In genomic region chr11:129979046-129979605, GRCh38 we compare ENCODE assay signal across 1 cellular context.
TF ChIP-seq lines count a peak whose summit lies in the region.

No MANE protein-coding gene starts in this region.

TF ChIP-seq in K562, 482 proteins besides CTCF, POLR2A, EP300 and RAD21:
- TF ChIP-seq FOXJ2 (tag; IDR thresholded peaks at IDR 0.05) (no peak), KDM1A (IDR thresholded peaks at IDR 0.05) (no peak), SRF (CRISPR knock-in tag; IDR thresholded peaks at IDR 0.05) (no peak), MYNN (IDR thresholded peaks at IDR 0.05) (no peak), MYNN (CRISPR knock-in tag; IDR thresholded peaks at IDR 0.05) (no peak), ZBTB8A (IDR thresholded peaks at IDR 0.05; ENCODE audit: partially characterized antibody) (no peak), CTBP1 (IDR thresholded peaks at IDR 0.05; ENCODE audit: borderline replicate concordance) (no peak), SMAD1 (IDR thresholded peaks at IDR 0.05; ENCODE audit: low read depth, low read length, partially characterized antibody) (no peak), TARDBP (IDR thresholded peaks at IDR 0.05) (no peak), GTF2F1 (IDR thresholded peaks at IDR 0.05; ENCODE audit: low read depth, low read length) (no peak), ZNF778 (CRISPR knock-in tag; IDR thresholded peaks at IDR 0.05) (no peak), BCL6 (CRISPR knock-in tag; IDR thresholded peaks at IDR 0.05) (no peak), FIP1L1 (IDR thresholded peaks at IDR 0.05; ENCODE audit: low read depth, low read length, poor library complexity, severe bottlenecking) (no peak), RCOR1 (IDR thresholded peaks at IDR 0.05; ENCODE audit: borderline replicate concordance in 1 of 2, low read depth in 2 of 2, low read length in 2 of 2) (no peak), ETS1 (conservative IDR thresholded peaks at IDR 0.05; ENCODE audit: control insufficient read depth, low read depth, low read length) (no peak), HMGXB4 (CRISPR knock-in tag; IDR thresholded peaks at IDR 0.05) (no peak), POLR2G (IDR thresholded peaks at IDR 0.05; ENCODE audit: low read depth, low read length) (no peak), U2AF1 (optimal IDR thresholded peaks at IDR 0.05; ENCODE audit: low read depth, low read length) (no peak), KLF16 (IDR thresholded peaks at IDR 0.05) (no peak), SMARCC2 (IDR thresholded peaks at IDR 0.05; ENCODE audit: low read depth) (no peak)
- TF ChIP-seq, protein P1, sequence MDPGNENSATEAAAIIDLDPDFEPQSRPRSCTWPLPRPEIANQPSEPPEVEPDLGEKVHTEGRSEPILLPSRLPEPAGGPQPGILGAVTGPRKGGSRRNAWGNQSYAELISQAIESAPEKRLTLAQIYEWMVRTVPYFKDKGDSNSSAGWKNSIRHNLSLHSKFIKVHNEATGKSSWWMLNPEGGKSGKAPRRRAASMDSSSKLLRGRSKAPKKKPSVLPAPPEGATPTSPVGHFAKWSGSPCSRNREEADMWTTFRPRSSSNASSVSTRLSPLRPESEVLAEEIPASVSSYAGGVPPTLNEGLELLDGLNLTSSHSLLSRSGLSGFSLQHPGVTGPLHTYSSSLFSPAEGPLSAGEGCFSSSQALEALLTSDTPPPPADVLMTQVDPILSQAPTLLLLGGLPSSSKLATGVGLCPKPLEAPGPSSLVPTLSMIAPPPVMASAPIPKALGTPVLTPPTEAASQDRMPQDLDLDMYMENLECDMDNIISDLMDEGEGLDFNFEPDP (CRISPR knock-in tag; IDR thresholded peaks at IDR 0.05): no peak
